20 cellular contexts compared by ENCODE assay signal in genomic region chr2:99424391-99424790, GRCh38.
"Had no signal": no experiment of that assay in that cellular context is flagged by ENCODE, and none has a peak within 500 bp of the region (broad histone marks: within the 10 kb centered on the region; RNA-seq: fewer than 3 reads in every experiment).

No MANE protein-coding gene starts in this region.

- ATAC-seq: activated naive CD4-positive, alpha-beta T cell treated with anti-CD3 and anti-CD28 coated beads, Interleukin-2, amount 50 U/mL, for 72 hours; naive thymus-derived CD8-positive, alpha-beta T cell; stimulated activated memory B cell treated with anti-CD40 and anti-IgM and Interleukin-4, amounts not matched to agents 10 μg/mL and 1 μg/mL and 100 μg/mL, for 72 hours; T-helper 17 cell had no signal

- DNase-seq: activated CD4-positive, alpha-beta memory T cell treated with anti-CD3 and anti-CD28 coated beads, Interleukin-2, amount 10 ng/mL, durations not matched to agents 7 days and 5 days; activated CD4-positive, alpha-beta T cell treated with anti-CD3 and anti-CD28 coated beads for 48 hours; cerebellar nuclear complex; cortex of kidney; hippocampal formation; left ventricle myocardium inferior; naive thymus-derived CD8-positive, alpha-beta T cell; retina; sigmoid colon; stimulated activated CD4-positive, alpha-beta T cell treated with anti-CD3 and anti-CD28 coated beads, Interleukin-15, amount 100 ng/mL, for 24 hours; SW 1271; T-helper 17 cell; upper lobe of left lung had no signal

- FAIRE-seq: endometrium, frontal cortex had no signal

- H3K27ac ChIP-seq: ascending aorta, left ventricle myocardium inferior, neural progenitor cell, upper lobe of left lung had no signal

- H3K4me2 ChIP-seq: neural progenitor cell, smooth muscle cell had no signal

- H3K9me3 ChIP-seq: ascending aorta, left ventricle myocardium inferior, sigmoid colon, upper lobe of left lung had no signal

- H2AFZ ChIP-seq: neural progenitor cell had no signal

- H3K9ac ChIP-seq: neural progenitor cell had no signal

- H3K4me1 ChIP-seq: neural progenitor cell had no signal

- H3K4me3 ChIP-seq: ascending aorta, left ventricle myocardium inferior, neural progenitor cell, sigmoid colon, smooth muscle cell, upper lobe of left lung had no signal

- H3K27me3 ChIP-seq: ascending aorta, neural progenitor cell, sigmoid colon, upper lobe of left lung had no signal
